Comparison of ENCODE assay signal across 23 cellular contexts in the genomic region with DNA sequence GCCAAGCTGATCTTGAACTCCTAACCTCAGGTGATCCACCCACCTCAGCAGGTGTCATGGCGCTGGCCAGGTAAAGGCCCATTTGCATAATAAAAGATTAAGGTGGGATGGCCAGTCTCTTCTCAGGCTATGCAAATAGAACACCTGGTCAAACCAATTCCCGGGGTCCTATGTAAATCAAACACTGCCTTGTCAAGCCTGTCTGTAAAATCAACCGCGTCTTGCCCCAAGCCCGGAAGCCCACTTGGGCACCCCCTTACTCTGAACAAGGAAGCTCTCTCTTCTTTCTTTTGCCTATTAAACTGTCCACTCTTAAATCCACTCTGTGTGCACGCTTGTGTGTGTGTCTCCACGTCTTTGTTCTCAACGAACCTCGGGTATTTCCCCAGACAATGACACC. TPM values are rescaled to one million over a fixed set of nuclear protein-coding genes. Genes with fewer than 3 reads are reported as not detected.
DNase-seq lines count a peak whose midpoint lies in the region; TF ChIP-seq lines count a peak whose summit lies in the region.
"Had no signal": no experiment of that assay in that cellular context is flagged by ENCODE, and none has a peak within 500 bp of the region (broad histone marks: within the 10 kb centered on the region; RNA-seq: fewer than 3 reads in every experiment).

No MANE protein-coding gene starts in this region.

- H4K8ac ChIP-seq in H9 (replicated peaks; ENCODE audit: insufficient read length, low read depth, low read length), result no peak overlapping the region

- H4K5ac ChIP-seq in H9 (ENCODE audit: insufficient read length, low read depth, low read length), result no peak overlapping the region

- H4K20me1 ChIP-seq in H9 (ENCODE audit: control insufficient read depth, insufficient read depth, insufficient read length), result no peaks in the 10 kb centered on the region
- no peaks in the 10 kb centered on the region for H4K20me1 ChIP-seq in OCI-LY3 (ENCODE audit: insufficient read depth, low read length)

- intact Hi-C loops in sigmoid colon (cut with DNase I), result no loop called here
- intact Hi-C loops in head of caudate nucleus (cut with DNase I), result no loop called here

- no peak overlapping the region for H3K56ac ChIP-seq in H9 (ENCODE audit: insufficient read length, low read depth, low read length)

- H2BK15ac ChIP-seq in H9 (ENCODE audit: low read depth, low read length), result no peak overlapping the region

- H2AFZ ChIP-seq in H9 (ENCODE audit: low read length) (no peak overlapping the region), OCI-LY3 (ENCODE audit: low read depth, low read length) (0 out of 2 replicates have a peak overlapping the region, but pooled peaks have one; percentile 33)
- H2AFZ ChIP-seq: PC-9 had no signal

- no peak for TF ChIP-seq POLR2A in sigmoid colon (IDR thresholded peaks at IDR 0.05)

- H3K9ac ChIP-seq in H9 (ENCODE audit: extremely low read depth, insufficient read length, low read length) (no peak overlapping the region), OCI-LY3 (ENCODE audit: low read length) (no peak overlapping the region)

- peaks cover 26 to 33% of the 10 kb centered on the region in 2 experiments for H3K4me1 Mint-ChIP-seq in H9
- H3K4me1 Mint-ChIP-seq: B cell had no signal

- H3K4me3 ChIP-seq in OCI-LY3 (ENCODE audit: low read length) (no peak overlapping the region), iPS DF 6.9 (ENCODE audit: low read length) (no peak overlapping the region), sigmoid colon (no peak overlapping the region)
- H3K4me3 ChIP-seq: A549, PC-9 had no signal

- no peak overlapping the region for H3K23ac ChIP-seq in H9 (ENCODE audit: insufficient read length, low read depth, low read length)

- DNase-seq in H9 (peak; percentile 81), iPS DF 6.9 (ENCODE audit: low read depth, low spot score) (peak; percentile 45), sigmoid colon (peak; percentile 17), head of caudate nucleus (no peak), NCI-H510A (lab: John Stamatoyannopoulos, UW) (no peak), LoVo (ENCODE audit: low spot score) (no peak)
- DNase-seq: GDM1, GOT3, IMR-90, MV-4-11, NCI-H187 treated with DMSO at 0.1 percent for 48 hours, PC-9, RPMI8226, SIG-M5 had no signal

- no peaks in the 10 kb centered on the region for H3K9me3 ChIP-seq in H9 (ENCODE audit: control insufficient read depth, low read depth, low read length)
- peaks cover 4% of the 10 kb centered on the region; the same call in 1 of the 2 replicates for H3K9me3 ChIP-seq in OCI-LY3 (ENCODE audit: insufficient read depth, low read length)
- H3K9me3 ChIP-seq in iPS DF 6.9 (ENCODE audit: control insufficient read depth, insufficient read depth, low read length), result no peaks in the 10 kb centered on the region
- no peaks in the 10 kb centered on the region for H3K9me3 ChIP-seq in sigmoid colon
- H3K9me3 ChIP-seq: A549 had no signal

- TF ChIP-seq EP300 in sigmoid colon (IDR thresholded peaks at IDR 0.05), result no peak

- H2AK5ac ChIP-seq in H9 (ENCODE audit: insufficient read length, low read length), result no peak overlapping the region

- H3K9me3 Mint-ChIP-seq in H9, result peaks cover 20 to 24% of the 10 kb centered on the region in 2 experiments

- H3K4me3 Mint-ChIP-seq in H9, result no peak overlapping the region; a peak in 1 of 5 replicates
- H3K4me3 Mint-ChIP-seq: B cell, CD14-positive monocyte had no signal

- H3K18ac ChIP-seq in H9 (ENCODE audit: insufficient read length, low read depth, low read length), result no peak overlapping the region

- H2BK5ac ChIP-seq in H9 (ENCODE audit: insufficient read length, low read length), result no peak overlapping the region

- no peak overlapping the region for H4K91ac ChIP-seq in H9 (ENCODE audit: insufficient read length, low read depth, low read length)

- H3K23me2 ChIP-seq in H9 (ENCODE audit: insufficient read length, low read depth, low read length, poor library complexity, severe bottlenecking), result no peaks in the 10 kb centered on the region

- H3K79me1 ChIP-seq in H9 (ENCODE audit: insufficient read depth, low read depth, low read length, poor library complexity, severe bottlenecking), result no peaks in the 10 kb centered on the region

- TF ChIP-seq CTCF in H9 (conservative IDR thresholded peaks at IDR 0.05) (no peak), OCI-LY3 (IDR thresholded peaks at IDR 0.05; ENCODE audit: low read depth, low read length) (no peak), sigmoid colon (IDR thresholded peaks at IDR 0.05) (no peak)

- no peak overlapping the region for H3K4ac ChIP-seq in H9 (ENCODE audit: low read depth, low read length)

- H3K36me3 Mint-ChIP-seq in H9 (ENCODE audit: insufficient read depth in 1 of 3, low read depth in 3 of 3), result peaks cover 2 to 18% (median 6%) of the 10 kb centered on the region in 3 experiments; a peak in 2 of 7 replicates
- H3K36me3 Mint-ChIP-seq: CD14-positive monocyte had no signal

- H3K27ac ChIP-seq in H9 (ENCODE audit: insufficient read length, low read depth, low read length), result no peak overlapping the region
- no peak overlapping the region for H3K27ac ChIP-seq in OCI-LY3 (ENCODE audit: low read length)
- H3K27ac ChIP-seq in iPS DF 6.9 (ENCODE audit: low read length), result no peak overlapping the region
- H3K27ac ChIP-seq in sigmoid colon, result no peak overlapping the region
- H3K27ac ChIP-seq: A549, HL-60, PC-9 had no signal

- no peaks in the 10 kb centered on the region for H3K27me3 Mint-ChIP-seq in H9 (ENCODE audit: low read depth)
- H3K27me3 Mint-ChIP-seq: B cell had no signal

- no CpG with 5 or more reads among the region's 9 CpGs for WGBS in H9 (ENCODE audit: extremely low coverage, insufficient read length, low lambda C conversion rate)
- WGBS in iPS DF 6.9 (ENCODE audit: insufficient coverage, insufficient read length), result no CpG with 5 or more reads among the region's 9 CpGs
- WGBS in sigmoid colon, 2 donors, result 63 to 74% methylated on average over 9 of the region's 9 CpGs

- H3K27ac Mint-ChIP-seq in H9, result peak overlapping the region in 2 of 3 experiments; percentile 75 to 80; a peak in 5 of 7 replicates
- H3K27ac Mint-ChIP-seq: B cell, CD14-positive monocyte had no signal

- no peak overlapping the region for H3T11ph ChIP-seq in H9 (ENCODE audit: low read length)

- H2BK12ac ChIP-seq in H9 (ENCODE audit: insufficient read length, low read depth, low read length), result peak overlapping the region; percentile 2

- H3K4me2 ChIP-seq in H9 (ENCODE audit: insufficient read depth, insufficient read length, low read length), result peak overlapping the region; percentile 16
- no peak overlapping the region for H3K4me2 ChIP-seq in OCI-LY3 (ENCODE audit: low read length)
- H3K4me2 ChIP-seq: A549, PC-9 had no signal

- no peaks in the 10 kb centered on the region for H3K36me3 ChIP-seq in OCI-LY3 (replicated peaks; ENCODE audit: low read depth, low read length)
- no peaks in the 10 kb centered on the region; the same call in 1 of the 2 replicates for H3K36me3 ChIP-seq in iPS DF 6.9 (ENCODE audit: control insufficient read depth, insufficient read depth, low read length)
- H3K36me3 ChIP-seq in sigmoid colon, result no peaks in the 10 kb centered on the region

- no peaks in the 10 kb centered on the region for H3K27me3 ChIP-seq in H9 (ENCODE audit: insufficient read depth, low read length)
- H3K27me3 ChIP-seq in OCI-LY3 (ENCODE audit: low read depth, low read length), result no peaks in the 10 kb centered on the region; the same call in 1 of the 2 replicates
- no peaks in the 10 kb centered on the region for H3K27me3 ChIP-seq in iPS DF 6.9 (ENCODE audit: control insufficient read depth, insufficient read depth, low read length)
- H3K27me3 ChIP-seq in sigmoid colon, result no peaks in the 10 kb centered on the region

- H3K79me2 ChIP-seq in H9 (ENCODE audit: insufficient read depth, low read length), result no peaks in the 10 kb centered on the region
- no peaks in the 10 kb centered on the region for H3K79me2 ChIP-seq in OCI-LY3 (ENCODE audit: low read length)

- H3K14ac ChIP-seq in H9 (ENCODE audit: insufficient read depth, low read length), result peak overlapping the region; percentile 7; the same call in 1 of the 2 replicates

- H2BK20ac ChIP-seq in H9 (ENCODE audit: low read depth, low read length, poor library complexity, severe bottlenecking), result no peak overlapping the region

- H3K4me1 ChIP-seq in H9 (ENCODE audit: insufficient read depth, low read length) (peaks cover 4% of the 10 kb centered on the region; the same call in 1 of the 2 replicates), OCI-LY3 (ENCODE audit: low read length) (no peaks in the 10 kb centered on the region), iPS DF 6.9 (ENCODE audit: control insufficient read depth, insufficient read depth, low read length) (0 out of 2 replicates have a peak, but pooled peaks cover 2% of the 10 kb centered on the region), sigmoid colon (no peaks in the 10 kb centered on the region)

- H2BK120ac ChIP-seq in H9 (ENCODE audit: low read depth, low read length, poor library complexity, severe bottlenecking), result no peak overlapping the region

RNA-seq across cellular contexts. Expression of a gene that starts 13.0 kb away (rescaled TPM):
- total RNA-seq in H9 (2021) (29.0 and 29.3 TPM in 2 replicates), sigmoid colon (1 to 10 TPM in 3 of 4 donors, under 1 TPM in 1; 0.66 to 1.7 (median 1.2) TPM)
- 10 to 100 TPM in 1 of 3 donors, 1 to 10 TPM in 2; 3.6 to 15.8 (median 7.6) TPM for polyA plus RNA-seq in sigmoid colon

RNA-seq across cellular contexts. Expression of a gene that starts 30.7 kb away (rescaled TPM):
- total RNA-seq in H9 (2021) (39.1 and 40.4 TPM in 2 replicates), sigmoid colon (10 to 100 TPM; 23.2 to 27.3 (median 25.8) TPM)
- polyA plus RNA-seq in sigmoid colon, result 100 to 1,000 TPM in 1 of 3 donors, 10 to 100 TPM in 2; 70.7 to 121 (median 81.7) TPM

RNA-seq across cellular contexts. Expression of a gene that starts 58.2 kb away (rescaled TPM):
- not detected in 2 replicates for total RNA-seq in H9 (2021)
- total RNA-seq in sigmoid colon, result under 1 TPM in 2 of 4 donors, not detected in 2; 0.54 to 0.55 TPM
- polyA plus RNA-seq in sigmoid colon, result under 1 TPM in 1 of 3 donors, not detected in 2; 0.98 TPM
- total RNA-seq: Daoy, HT-29, IMR-90, M059J, NCI-H460 had no signal
- polyA plus RNA-seq: CD14-positive monocyte, IMR-90 had no signal

Comparison
In these comparisons a context has a peak if more than half of its experiments do, and no peak if none do; other contexts are left out.
1. DNase-seq: peak in H9 (single experiment), iPS DF 6.9 (single experiment) and sigmoid colon (single experiment); none in head of caudate nucleus (0 of 42), NCI-H510A (single experiment) and LoVo (single experiment).
2. RNA of a gene that starts 13.0 kb away (total RNA-seq): 29.0 to 29.3 TPM in H9; 0.66 to 1.7 TPM in sigmoid colon; every median in the first group is over 10 times any median in the second.